Comparison of ENCODE assay signal across 8 cellular contexts in genomic region chr1:5915587-5916571, GRCh38.
DNase-seq lines count a peak whose midpoint lies in the region; ATAC-seq, FAIRE-seq and TF ChIP-seq lines count a peak whose summit lies in the region.

No MANE protein-coding gene starts in this region.

- H3K27me3 ChIP-seq in endodermal cell (ENCODE audit: control insufficient read depth, insufficient read depth, low read length, poor library complexity, severe bottlenecking) (no peaks in the 10 kb centered on the region), mesendoderm (ENCODE audit: insufficient read depth, low read length, poor library complexity) (no peaks in the 10 kb centered on the region), upper lobe of right lung (no peaks in the 10 kb centered on the region)

- H4K5ac ChIP-seq in mesendoderm (ENCODE audit: low read length) = no peak overlapping the region

- intact Hi-C loops in upper lobe of right lung (cut with DNase I) = no loop called here

- H3K9ac ChIP-seq in endodermal cell (ENCODE audit: extremely low read depth, low read length, poor library complexity, severe bottlenecking) (no peak overlapping the region), mesendoderm (ENCODE audit: low read length) (no peak overlapping the region)

- TF ChIP-seq CTCF in endodermal cell (conservative IDR thresholded peaks at IDR 0.05) = peak; percentile 83
- TF ChIP-seq CTCF in upper lobe of right lung (IDR thresholded peaks at IDR 0.05) = peak; percentile 66

- peaks cover 9% of the 10 kb centered on the region for H3K36me3 Mint-ChIP-seq in endodermal cell (ENCODE audit: low read depth)

- H3K27ac ChIP-seq in endodermal cell (ENCODE audit: low read depth, low read length) = no peak overlapping the region
- H3K27ac ChIP-seq in mesendoderm (ENCODE audit: low read depth, low read length) = no peak overlapping the region
- no peak overlapping the region for H3K27ac ChIP-seq in upper lobe of right lung

- no peaks in the 10 kb centered on the region for H3K4me1 ChIP-seq in endodermal cell (ENCODE audit: control insufficient read depth, insufficient read depth, low read length)
- H3K4me1 ChIP-seq in mesendoderm (ENCODE audit: control insufficient read depth, low read depth, low read length) = no peaks in the 10 kb centered on the region
- no peaks in the 10 kb centered on the region for H3K4me1 ChIP-seq in upper lobe of right lung

- H2BK15ac ChIP-seq in mesendoderm (replicated peaks; ENCODE audit: low read depth) = no peak overlapping the region

- H2BK5ac ChIP-seq in mesendoderm (ENCODE audit: low read length) = no peak overlapping the region

- no peaks in the 10 kb centered on the region for H3K36me3 ChIP-seq in endodermal cell (ENCODE audit: control insufficient read depth, insufficient read depth, low read length)
- H3K36me3 ChIP-seq in mesendoderm (ENCODE audit: control insufficient read depth, insufficient read depth, low read length) = no peaks in the 10 kb centered on the region
- no peaks in the 10 kb centered on the region for H3K36me3 ChIP-seq in upper lobe of right lung

- peak overlapping the region; percentile 22 for H3K56ac ChIP-seq in mesendoderm (ENCODE audit: low read length)

- H3K4me3 Mint-ChIP-seq in endodermal cell = no peak overlapping the region

- peaks cover 2% of the 10 kb centered on the region for H3K4me1 Mint-ChIP-seq in endodermal cell

- H3K4ac ChIP-seq in mesendoderm (ENCODE audit: low read depth, low read length) = no peak overlapping the region

- H3K4me2 ChIP-seq in mesendoderm (ENCODE audit: low read length) = no peak overlapping the region

- no peak overlapping the region for H3K23ac ChIP-seq in mesendoderm (ENCODE audit: low read length)

- ATAC-seq in upper lobe of right lung = peak; percentile 42
- no peak for ATAC-seq in HG02798 (IDR thresholded peaks at IDR 0.05; ENCODE audit: poor library complexity, unreplicated experiment)

- no peaks in the 10 kb centered on the region for H3K27me3 Mint-ChIP-seq in endodermal cell (ENCODE audit: insufficient read depth)

- H3K4me3 ChIP-seq in endodermal cell (ENCODE audit: low read length) = no peak overlapping the region
- H3K4me3 ChIP-seq in mesendoderm (ENCODE audit: low read length) = no peak overlapping the region
- no peak overlapping the region for H3K4me3 ChIP-seq in upper lobe of right lung

- H4K8ac ChIP-seq in mesendoderm (ENCODE audit: low read depth, low read length) = no peak overlapping the region

- H3K27ac Mint-ChIP-seq in endodermal cell = peak overlapping the region; percentile 11

- no peak overlapping the region for H2AK5ac ChIP-seq in mesendoderm (ENCODE audit: low read length)

- H3K18ac ChIP-seq in mesendoderm (ENCODE audit: low read length) = no peak overlapping the region

- no peaks in the 10 kb centered on the region for H3K9me3 Mint-ChIP-seq in endodermal cell

- H3K79me1 ChIP-seq in mesendoderm (ENCODE audit: low read length) = no peaks in the 10 kb centered on the region

- DNase-seq in DMS53 (lab: John Stamatoyannopoulos, UW) (peak; percentile 52), HPDE6-E6E7 (ENCODE audit: extremely low spot score) (peak; percentile 60), endodermal cell (peak; percentile 61), mesendoderm (peak; percentile 27), upper lobe of right lung (no peak), OCI-M2 (lab: John Stamatoyannopoulos, UW; ENCODE audit: unreplicated experiment) (no peak)

- peak; percentile 80 for FAIRE-seq in TTC549 (lab: Jason Lieb, UNC)

- WGBS in endodermal cell (ENCODE audit: insufficient coverage in 1 of 2, insufficient read length in 1 of 2), 2 experiments = 68 to 72% methylated on average over 9 to 10 of the region's 11 CpGs
- no CpG with 5 or more reads among the region's 11 CpGs for WGBS in mesendoderm (ENCODE audit: extremely low coverage, insufficient coverage, low lambda C conversion rate)

- H3K9me3 ChIP-seq in endodermal cell (ENCODE audit: control insufficient read depth, low read length) (no peaks in the 10 kb centered on the region), upper lobe of right lung (no peaks in the 10 kb centered on the region)

- no peaks in the 10 kb centered on the region for H3K79me2 ChIP-seq in mesendoderm (ENCODE audit: control insufficient read depth, insufficient read depth, low read length)

- H2BK120ac ChIP-seq in mesendoderm (ENCODE audit: low read depth, low read length) = no peak overlapping the region

Comparison
In these comparisons a context has a peak if more than half of its experiments do, and no peak if none do; other contexts are left out.
1. DNase-seq: peak in DMS53 (single experiment), HPDE6-E6E7 (single experiment), endodermal cell (single experiment) and mesendoderm (single experiment); none in upper lobe of right lung (single experiment) and OCI-M2 (single experiment).